ENCODE assay signal across 15 cellular contexts in genomic region chr7:44292876-44293560, GRCh38. TPM values are rescaled to one million over a fixed set of nuclear protein-coding genes. Genes with fewer than 3 reads are reported as not detected.
DNase-seq lines count a peak whose midpoint lies in the region; ATAC-seq, FAIRE-seq and TF ChIP-seq lines count a peak whose summit lies in the region.
"Had no signal": no experiment of that assay in that cellular context is flagged by ENCODE, and none has a peak within 500 bp of the region (broad histone marks: within the 10 kb centered on the region; RNA-seq: fewer than 3 reads in every experiment).

No MANE protein-coding gene starts in this region.

- no peak overlapping the region for H3K4me3 Mint-ChIP-seq in activated naive CD8-positive, alpha-beta T cell treated with anti-CD3 and anti-CD28 coated beads, Interleukin-2, amount 10 ng/mL, durations not matched to agents 7 days and 5 days
- no peak overlapping the region for H3K4me3 Mint-ChIP-seq in activated naive CD8-positive, alpha-beta T cell treated with anti-CD3 and anti-CD28 coated beads for 36 hours

- FAIRE-seq in HTR-8/SVneo (lab: Jason Lieb, UNC): no peak
- FAIRE-seq: keratinocyte had no signal

- H3K27me3 Mint-ChIP-seq in activated naive CD8-positive, alpha-beta T cell treated with anti-CD3 and anti-CD28 coated beads, Interleukin-2, amount 10 ng/mL, durations not matched to agents 7 days and 5 days: peaks cover 44% of the 10 kb centered on the region
- H3K27me3 Mint-ChIP-seq in activated naive CD8-positive, alpha-beta T cell treated with anti-CD3 and anti-CD28 coated beads for 36 hours: peaks cover 20% of the 10 kb centered on the region

- no peak for TF ChIP-seq EP300 in suprapubic skin (IDR thresholded peaks at IDR 0.05)

- ATAC-seq in activated naive CD8-positive, alpha-beta T cell treated with anti-CD3 and anti-CD28 coated beads, Interleukin-2, amount 10 ng/mL, durations not matched to agents 7 days and 5 days (ENCODE audit: low read depth): no peak
- no peak for ATAC-seq in left lobe of liver

- H3K27ac Mint-ChIP-seq in activated naive CD8-positive, alpha-beta T cell treated with anti-CD3 and anti-CD28 coated beads, Interleukin-2, amount 10 ng/mL, durations not matched to agents 7 days and 5 days: no peak overlapping the region
- H3K27ac Mint-ChIP-seq in activated naive CD8-positive, alpha-beta T cell treated with anti-CD3 and anti-CD28 coated beads for 36 hours: no peak overlapping the region

- H3K9me3 Mint-ChIP-seq in activated naive CD8-positive, alpha-beta T cell treated with anti-CD3 and anti-CD28 coated beads, Interleukin-2, amount 10 ng/mL, durations not matched to agents 7 days and 5 days: no peaks in the 10 kb centered on the region
- H3K9me3 Mint-ChIP-seq in activated naive CD8-positive, alpha-beta T cell treated with anti-CD3 and anti-CD28 coated beads for 36 hours: no peaks in the 10 kb centered on the region

- POLR2A ChIA-PET in activated naive CD8-positive, alpha-beta T cell treated with anti-CD3 and anti-CD28 coated beads, Interleukin-2, amount 10 ng/mL, durations not matched to agents 7 days and 5 days (lab: Charles Lee): no interaction called here

- no peaks in the 10 kb centered on the region for H3K36me3 ChIP-seq in adrenal gland (replicated peaks in 1 of 2)
- H3K36me3 ChIP-seq in suprapubic skin: no peaks in the 10 kb centered on the region

- H3K4me1 Mint-ChIP-seq in activated naive CD8-positive, alpha-beta T cell treated with anti-CD3 and anti-CD28 coated beads, Interleukin-2, amount 10 ng/mL, durations not matched to agents 7 days and 5 days: no peaks in the 10 kb centered on the region
- no peaks in the 10 kb centered on the region for H3K4me1 Mint-ChIP-seq in activated naive CD8-positive, alpha-beta T cell treated with anti-CD3 and anti-CD28 coated beads for 36 hours

- peak; percentile 19 for DNase-seq in activated naive CD8-positive, alpha-beta T cell treated with anti-CD3 and anti-CD28 coated beads, Interleukin-2, amount 10 ng/mL, durations not matched to agents 7 days and 5 days
- DNase-seq in activated naive CD8-positive, alpha-beta T cell treated with anti-CD3 and anti-CD28 coated beads for 36 hours: no peak
- DNase-seq in adrenal gland (peak in 5 of 7 donors; percentile 4 to 10 (median 9)), left lobe of liver (ENCODE audit: low spot score) (peak; percentile 28), suprapubic skin (ENCODE audit: low spot score in 2 of 2) (peak; percentile 35 to 69), SIG-M5 (lab: John Stamatoyannopoulos, UW) (no peak), NCI-H2081 (lab: John Stamatoyannopoulos, UW) (no peak), HTR-8/SVneo (ENCODE audit: insufficient read length, low spot score) (no peak)
- DNase-seq: Calu3, cortex of kidney, erythroblast, MM.1S, NCI-H187 had no signal

- no peak overlapping the region for H3K27ac ChIP-seq in adrenal gland
- no peak overlapping the region for H3K27ac ChIP-seq in suprapubic skin
- H3K27ac ChIP-seq: psoas muscle had no signal

- intact Hi-C loops in adrenal gland (cut with DNase I): no loop called here

- H3K36me3 Mint-ChIP-seq in activated naive CD8-positive, alpha-beta T cell treated with anti-CD3 and anti-CD28 coated beads, Interleukin-2, amount 10 ng/mL, durations not matched to agents 7 days and 5 days: no peaks in the 10 kb centered on the region
- H3K36me3 Mint-ChIP-seq in activated naive CD8-positive, alpha-beta T cell treated with anti-CD3 and anti-CD28 coated beads for 36 hours: no peaks in the 10 kb centered on the region

- H3K4me1 ChIP-seq in adrenal gland (replicated peaks in 1 of 2) (peaks cover 0 to 15% of the 10 kb centered on the region in 2 donors), suprapubic skin (no peaks in the 10 kb centered on the region)

- no peaks in the 10 kb centered on the region for H3K9me3 ChIP-seq in adrenal gland (replicated peaks in 1 of 3)
- no peaks in the 10 kb centered on the region for H3K9me3 ChIP-seq in suprapubic skin
- H3K9me3 ChIP-seq: psoas muscle had no signal

- TF ChIP-seq CTCF in adrenal gland (IDR thresholded peaks at IDR 0.05) (no peak), suprapubic skin (IDR thresholded peaks at IDR 0.05) (no peak)

- H3K27me3 ChIP-seq in adrenal gland (peaks cover 5% of the 10 kb centered on the region), suprapubic skin (peaks cover 21% of the 10 kb centered on the region)

- WGBS in adrenal gland, 4 donors: 77 to 83% (median 82%) methylated on average over 13 of the region's 13 CpGs
- WGBS in suprapubic skin: 79% methylated on average over 10 of the region's 13 CpGs

- TF ChIP-seq POLR2A in adrenal gland (IDR thresholded peaks at IDR 0.05): no peak
- no peak for TF ChIP-seq POLR2A in suprapubic skin (IDR thresholded peaks at IDR 0.05)

- H3K4me3 ChIP-seq in adrenal gland: no peak overlapping the region
- no peak overlapping the region for H3K4me3 ChIP-seq in suprapubic skin
- H3K4me3 ChIP-seq: psoas muscle had no signal

RNA-seq across cellular contexts. Expression of gene CAMK2B, which starts 32.4 kb away (rescaled TPM):
- total RNA-seq in activated naive CD8-positive, alpha-beta T cell treated with anti-CD3 and anti-CD28 coated beads, Interleukin-2, amount 10 ng/mL, durations not matched to agents 7 days and 5 days: under 1 TPM in 1 of 2 experiments, not detected in 1; 0.11 TPM
- under 1 TPM; 0.62 to 0.97 TPM for total RNA-seq in activated naive CD8-positive, alpha-beta T cell treated with anti-CD3 and anti-CD28 coated beads for 36 hours
- total RNA-seq in adrenal gland (1 to 10 TPM in 4 of 8 donors, under 1 TPM in 2, not detected in 2; 0.25 to 9.2 (median 3.4) TPM), left lobe of liver (5.0 TPM), suprapubic skin (1 to 10 TPM in 2 of 4 donors, under 1 TPM in 2; 0.89 to 5.1 (median 1.2) TPM)
- polyA plus RNA-seq in adrenal gland: 10 to 100 TPM in 2 of 3 donors, 1 to 10 TPM in 1; 8.1 to 82.3 (median 12.1) TPM
- total RNA-seq: Calu3 had no signal

Comparison
In these comparisons a context has a peak if more than half of its experiments do, and no peak if none do; other contexts are left out.
1. DNase-seq: peak in activated naive CD8-positive, alpha-beta T cell treated with anti-CD3 and anti-CD28 coated beads, Interleukin-2, amount 10 ng/mL, durations not matched to agents 7 days and 5 days (single experiment), adrenal gland (5 of 7), left lobe of liver (single experiment) and suprapubic skin (2 of 2); none in activated naive CD8-positive, alpha-beta T cell treated with anti-CD3 and anti-CD28 coated beads for 36 hours (single experiment), SIG-M5 (single experiment), NCI-H2081 (0 of 2) and HTR-8/SVneo (single experiment).